ENCODE assay signal across 8 cellular contexts in the genomic region with DNA sequence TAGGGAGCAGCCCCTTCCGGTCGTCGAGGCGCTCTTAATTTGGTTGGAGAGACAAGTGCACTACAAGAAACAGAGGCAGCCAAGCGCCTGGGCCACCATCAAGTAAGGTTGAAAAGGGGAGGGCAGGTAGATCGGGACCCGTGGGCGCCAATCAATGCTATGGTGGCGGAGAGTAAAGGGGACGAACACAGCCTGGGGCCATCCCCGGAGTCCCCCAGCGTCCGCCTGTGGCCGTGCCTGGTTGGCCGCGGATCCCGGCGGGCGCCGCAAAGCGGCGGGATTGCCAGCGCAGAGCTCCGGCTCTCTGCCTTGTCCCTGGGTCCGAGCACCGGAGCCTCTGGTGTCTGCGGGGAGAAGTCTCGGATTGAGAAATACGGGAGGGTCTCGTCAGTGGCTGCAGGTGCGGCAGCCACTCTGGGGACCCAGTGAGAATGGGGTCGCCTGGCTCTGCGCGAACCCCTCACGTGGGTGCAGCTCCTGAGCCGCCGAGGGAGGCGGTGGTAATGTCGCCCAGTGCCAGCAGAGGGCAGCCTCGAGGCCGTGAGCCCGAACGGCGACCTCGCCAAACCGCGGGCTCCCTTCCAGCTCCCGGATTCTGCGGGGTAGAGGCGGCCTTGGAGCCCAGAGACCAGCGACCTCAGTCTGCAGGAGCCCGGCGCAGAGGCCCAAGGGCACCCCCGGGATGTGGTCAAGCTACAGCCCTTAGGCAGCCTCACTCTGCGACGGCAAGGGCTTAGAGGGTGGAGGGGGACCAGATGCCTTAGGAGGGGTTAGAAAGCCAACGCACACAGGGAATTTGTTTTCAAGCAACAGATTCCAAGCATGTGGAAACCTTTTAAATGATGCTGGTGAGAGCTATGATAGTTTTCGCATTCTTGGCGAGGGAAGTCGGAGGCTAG. TPM values are rescaled to one million over a fixed set of nuclear protein-coding genes. Genes with fewer than 3 reads are reported as not detected.
DNase-seq lines count a peak whose midpoint lies in the region; ATAC-seq and TF ChIP-seq lines count a peak whose summit lies in the region.

No MANE protein-coding gene starts in this region.

- ATAC-seq in HG03025 (IDR thresholded peaks at IDR 0.05; ENCODE audit: low FRiP score, unreplicated experiment), result peak; percentile 63
- ATAC-seq in naive thymus-derived CD8-positive, alpha-beta T cell, result peak; percentile 76

- no peak overlapping the region for H3K27ac ChIP-seq in OCI-LY1 (ENCODE audit: low read depth, low read length, poor library complexity, severe bottlenecking)
- no peak overlapping the region for H3K27ac ChIP-seq in fibroblast of lung (ENCODE audit: insufficient read depth, low read length)

- peak overlapping the region; percentile 87 for H2AFZ ChIP-seq in OCI-LY1 (ENCODE audit: low read length)
- H2AFZ ChIP-seq in fibroblast of lung (ENCODE audit: low read length), result peak overlapping the region; percentile 43

- TF ChIP-seq CTCF in OCI-LY1 (IDR thresholded peaks at IDR 0.05; ENCODE audit: low read length) (peak; percentile 92), fibroblast of lung (conservative IDR thresholded peaks at IDR 0.05 in 1 of 2, IDR thresholded peaks at IDR 0.05 in 1 of 2; ENCODE audit: low read depth in 1 of 2, low read length in 2 of 2) (peak; percentile 66 to 79)

- peak; percentile 82 for DNase-seq in NCI-H82 (lab: John Stamatoyannopoulos, UW)
- DNase-seq in NCI-H82 treated with DMSO at 0.1 percent for 48 hours (lab: John Stamatoyannopoulos, UW; ENCODE audit: unreplicated experiment), result no peak
- DNase-seq in activated T-cell treated with anti-CD3 and anti-CD28 coated beads, Interleukin-2, amount 50 U/mL, for 24 hours, result peak; percentile 89
- DNase-seq in fibroblast of lung (ENCODE audit: low read depth in 2 of 2), result peak; percentile 41 to 50
- DNase-seq in naive thymus-derived CD8-positive, alpha-beta T cell, result peak; percentile 43 to 73 (median 68)
- peak; percentile 60 for DNase-seq in stimulated activated naive CD4-positive, alpha-beta T cell treated with Interleukin-2 at 50 U/mL for 16 hours (lab: John Stamatoyannopoulos, UW)

- H3K27me3 Mint-ChIP-seq in activated T-cell treated with anti-CD3 and anti-CD28 coated beads, Interleukin-2, amount 50 U/mL, for 24 hours, result peaks cover 88% of the 10 kb centered on the region
- peaks cover 40 to 87% (median 62%) of the 10 kb centered on the region in 5 donors for H3K27me3 Mint-ChIP-seq in naive thymus-derived CD8-positive, alpha-beta T cell

- no peaks in the 10 kb centered on the region for H3K27me3 ChIP-seq in OCI-LY1 (ENCODE audit: insufficient read depth, low read length)
- H3K27me3 ChIP-seq in fibroblast of lung (ENCODE audit: control insufficient read depth, insufficient read depth, low read length), result peaks cover 61% of the 10 kb centered on the region

- H3K27ac Mint-ChIP-seq in activated T-cell treated with anti-CD3 and anti-CD28 coated beads, Interleukin-2, amount 50 U/mL, for 24 hours, result no peak overlapping the region
- H3K27ac Mint-ChIP-seq in naive thymus-derived CD8-positive, alpha-beta T cell, result peak overlapping the region in 1 of 10 donors; percentile 9

- H3K4me3 Mint-ChIP-seq in activated T-cell treated with anti-CD3 and anti-CD28 coated beads, Interleukin-2, amount 50 U/mL, for 24 hours, result peak overlapping the region; percentile 73
- H3K4me3 Mint-ChIP-seq in naive thymus-derived CD8-positive, alpha-beta T cell, result peak overlapping the region; percentile 55 to 87 (median 80)

- H3K4me3 ChIP-seq in OCI-LY1 (ENCODE audit: low read depth, low read length, poor library complexity, severe bottlenecking) (peak overlapping the region; percentile 66), fibroblast of lung (replicated peaks in 1 of 4; ENCODE audit: control extremely low read depth in 1 of 4, insufficient read depth in 1 of 4, low read depth in 3 of 4, low read length in 4 of 4) (peak overlapping the region; percentile 27 to 50 (median 39))

- H3F3A ChIP-seq in OCI-LY1 (ENCODE audit: insufficient read depth, low read length), result no peaks in the 10 kb centered on the region

- H3K9me3 ChIP-seq in OCI-LY1 (ENCODE audit: low read length), result no peaks in the 10 kb centered on the region
- no peaks in the 10 kb centered on the region for H3K9me3 ChIP-seq in fibroblast of lung (ENCODE audit: control insufficient read depth, insufficient read depth, low read depth, low read length)

- no peaks in the 10 kb centered on the region for H3K9me2 ChIP-seq in OCI-LY1 (ENCODE audit: low read depth, low read length)

- H3K79me2 ChIP-seq in OCI-LY1 (ENCODE audit: insufficient read depth, low read length) (no peaks in the 10 kb centered on the region), fibroblast of lung (ENCODE audit: control insufficient read depth, insufficient read depth, low read length) (no peaks in the 10 kb centered on the region)

- H3K4me1 Mint-ChIP-seq in activated T-cell treated with anti-CD3 and anti-CD28 coated beads, Interleukin-2, amount 50 U/mL, for 24 hours (ENCODE audit: low read depth), result peaks cover 40% of the 10 kb centered on the region
- peaks cover 20 to 40% (median 35%) of the 10 kb centered on the region in 4 donors for H3K4me1 Mint-ChIP-seq in naive thymus-derived CD8-positive, alpha-beta T cell

- no peaks in the 10 kb centered on the region for H4K20me1 ChIP-seq in OCI-LY1 (ENCODE audit: insufficient read depth, low read length)
- H4K20me1 ChIP-seq in fibroblast of lung (ENCODE audit: control insufficient read depth, extremely low read depth, insufficient read depth, low read length), result no peaks in the 10 kb centered on the region

- H3K4me1 ChIP-seq in OCI-LY1 (ENCODE audit: insufficient read depth, low read length, severe bottlenecking) (peaks cover 8% of the 10 kb centered on the region), fibroblast of lung (ENCODE audit: control insufficient read depth, extremely low read depth, insufficient read depth, low read length) (peaks cover 2% of the 10 kb centered on the region)

- peak overlapping the region; percentile 53; the same call in 1 of the 2 replicates for H3K9ac ChIP-seq in OCI-LY1 (ENCODE audit: low read length)
- no peak overlapping the region for H3K9ac ChIP-seq in fibroblast of lung (ENCODE audit: insufficient read depth, low read length)

- POLR2A ChIA-PET in naive thymus-derived CD8-positive, alpha-beta T cell (lab: Charles Lee), result interaction anchor here (1.3 kb wide), 1 partner anchor 20 kb away, joined by 4 read pairs; no protein-coding TSS in a partner anchor

- H3K4me2 ChIP-seq in OCI-LY1 (ENCODE audit: low read length), result peak overlapping the region; percentile 90
- H3K4me2 ChIP-seq in fibroblast of lung (ENCODE audit: extremely low read depth, insufficient read depth, low read length), result peak overlapping the region; percentile 87

- H3K36me3 ChIP-seq in OCI-LY1 (ENCODE audit: insufficient read depth, low read length) (no peaks in the 10 kb centered on the region), fibroblast of lung (ENCODE audit: control insufficient read depth, insufficient read depth, low read length) (no peaks in the 10 kb centered on the region)

- no peaks in the 10 kb centered on the region for H3K36me3 Mint-ChIP-seq in activated T-cell treated with anti-CD3 and anti-CD28 coated beads, Interleukin-2, amount 50 U/mL, for 24 hours (ENCODE audit: low read depth)
- peaks cover 0 to 2% (median 0%) of the 10 kb centered on the region in 3 donors for H3K36me3 Mint-ChIP-seq in naive thymus-derived CD8-positive, alpha-beta T cell

- no peaks in the 10 kb centered on the region for H3K9me3 Mint-ChIP-seq in activated T-cell treated with anti-CD3 and anti-CD28 coated beads, Interleukin-2, amount 50 U/mL, for 24 hours
- H3K9me3 Mint-ChIP-seq in naive thymus-derived CD8-positive, alpha-beta T cell, result no peaks in the 10 kb centered on the region

RNA-seq across cellular contexts. Expression of a gene that starts 10.8 kb away (rescaled TPM):
- total RNA-seq in fibroblast of lung, result under 0.01 TPM in 2 replicates
- 0.02 and 0.03 TPM in 2 replicates for polyA plus RNA-seq in fibroblast of lung
- 0.06 and 0.07 TPM in 2 replicates for polyA plus RNA-seq in fibroblast of lung (2012)
- polyA minus RNA-seq in fibroblast of lung (ENCODE audit: low replicate concordance), result not detected in 2 replicates
- not detected for total RNA-seq in naive thymus-derived CD8-positive, alpha-beta T cell
- not detected for polyA plus RNA-seq in naive thymus-derived CD8-positive, alpha-beta T cell

RNA-seq across cellular contexts. Expression of a gene that starts 10.9 kb away (rescaled TPM):
- total RNA-seq in fibroblast of lung, result not detected in 2 replicates
- polyA plus RNA-seq in fibroblast of lung, result 0.03 TPM in 1 of 2 replicates, not detected in the other
- polyA plus RNA-seq in fibroblast of lung (2012), result not detected in 2 replicates
- not detected in 2 replicates for polyA minus RNA-seq in fibroblast of lung (ENCODE audit: low replicate concordance)
- not detected for total RNA-seq in naive thymus-derived CD8-positive, alpha-beta T cell
- not detected for polyA plus RNA-seq in naive thymus-derived CD8-positive, alpha-beta T cell
